In genomic region chr16:84007520-84007919, GRCh38 we compare ENCODE assay signal across 38 cellular contexts. TPM values are rescaled to one million over a fixed set of nuclear protein-coding genes. Genes with fewer than 3 reads are reported as not detected.
"Had no signal": no experiment of that assay in that cellular context is flagged by ENCODE, and none has a peak within 500 bp of the region (broad histone marks: within the 10 kb centered on the region; RNA-seq: fewer than 3 reads in every experiment).

No MANE protein-coding gene starts in this region.

- H3K9me3 Mint-ChIP-seq: activated CD4-positive, alpha-beta memory T cell treated with anti-CD3 and anti-CD28 coated beads, Interleukin-2, amount 10 ng/mL, durations not matched to agents 7 days and 5 days; activated CD4-positive, alpha-beta T cell treated with anti-CD3 and anti-CD28 coated beads, Interleukin-2, amount 10 ng/mL, durations not matched to agents 7 days and 5 days; activated naive CD4-positive, alpha-beta T cell treated with anti-CD3 and anti-CD28 coated beads, Interleukin-2, amount 10 ng/mL, durations not matched to agents 7 days and 5 days; activated naive CD4-positive, alpha-beta T cell treated with anti-CD3 and anti-CD28 coated beads, Interleukin-2, amount 50 U/mL, for 72 hours; activated naive CD8-positive, alpha-beta T cell treated with anti-CD3 and anti-CD28 coated beads, Interleukin-2, amount 10 ng/mL, durations not matched to agents 7 days and 5 days; activated T-cell treated with anti-CD3 and anti-CD28 coated beads, Interleukin-2, amount 50 U/mL, for 24 hours; activated T-cell treated with anti-CD3 and anti-CD28 coated beads, Interleukin-2, amount 50 U/mL, for 72 hours; T-helper 2 cell treated with Interferon-gamma antibody and Interleukin-4, amounts not matched to agents 5 μg/mL and 100 μg/mL, for 36 hours had no signal

- H3K27me3 Mint-ChIP-seq: activated CD4-positive, alpha-beta T cell treated with anti-CD3 and anti-CD28 coated beads, Interleukin-2, amount 10 ng/mL, durations not matched to agents 7 days and 5 days; activated naive CD8-positive, alpha-beta T cell treated with anti-CD3 and anti-CD28 coated beads, Interleukin-2, amount 10 ng/mL, durations not matched to agents 7 days and 5 days had no signal

- H3K4me3 Mint-ChIP-seq: activated CD4-positive, alpha-beta memory T cell treated with anti-CD3 and anti-CD28 coated beads, Interleukin-2, amount 10 ng/mL, durations not matched to agents 7 days and 5 days; activated CD4-positive, alpha-beta T cell treated with anti-CD3 and anti-CD28 coated beads for 36 hours; activated CD4-positive, alpha-beta T cell treated with anti-CD3 and anti-CD28 coated beads, Interleukin-2, amount 10 ng/mL, durations not matched to agents 7 days and 5 days; activated naive CD4-positive, alpha-beta T cell treated with anti-CD3 and anti-CD28 coated beads, Interleukin-2, amount 10 ng/mL, durations not matched to agents 7 days and 5 days; activated naive CD8-positive, alpha-beta T cell treated with anti-CD3 and anti-CD28 coated beads, Interleukin-2, amount 10 ng/mL, durations not matched to agents 7 days and 5 days; activated T-cell treated with anti-CD3 and anti-CD28 coated beads, Interleukin-2, amount 50 U/mL, for 24 hours; activated T-cell treated with anti-CD3 and anti-CD28 coated beads, Interleukin-2, amount 50 U/mL, for 72 hours; brain; T-helper 17 cell; T-helper 2 cell treated with Interferon-gamma antibody and Interleukin-4, amounts not matched to agents 5 μg/mL and 100 μg/mL, for 36 hours had no signal

- H3K9me3 ChIP-seq: ascending aorta, breast epithelium, colonic mucosa, esophagus squamous epithelium, gastroesophageal sphincter had no signal

- FAIRE-seq: endometrium, endothelial cell of umbilical vein had no signal

- H3K27ac ChIP-seq: ascending aorta, breast epithelium, cardiac muscle cell, colonic mucosa, epithelial cell of prostate, esophagus squamous epithelium, gastroesophageal sphincter, WERI-Rb-1 had no signal

- DNase-seq: activated CD4-positive, alpha-beta memory T cell treated with anti-CD3 and anti-CD28 coated beads, Interleukin-2, amount 10 ng/mL, durations not matched to agents 7 days and 5 days; activated CD4-positive, alpha-beta T cell treated with anti-CD3 and anti-CD28 coated beads for 36 hours; activated CD4-positive, alpha-beta T cell treated with anti-CD3 and anti-CD28 coated beads, Interleukin-2, amount 10 ng/mL, durations not matched to agents 7 days and 5 days; activated CD4-positive, alpha-beta T cell treated with anti-CD3 and anti-CD28 coated beads, Interleukin-2, amount 50 U/mL, for 4 hours; activated CD4-positive, CD25-positive, alpha-beta regulatory T cell; activated CD4-positive, CD25-positive, alpha-beta regulatory T cell treated with anti-CD3 and anti-CD28 coated beads, Interleukin-2, amount 50 U/mL, for 72 hours; activated CD8-positive, alpha-beta memory T cell treated with anti-CD3 and anti-CD28 coated beads, Interleukin-2, amount 50 U/mL, for 48 hours; activated gamma-delta T cell; activated naive CD4-positive, alpha-beta T cell; activated naive CD4-positive, alpha-beta T cell treated with anti-CD3 and anti-CD28 coated beads, Interleukin-2, amount 10 ng/mL, durations not matched to agents 7 days and 5 days; activated naive CD8-positive, alpha-beta T cell treated with anti-CD3 and anti-CD28 coated beads, Interleukin-2, amount 10 ng/mL, durations not matched to agents 7 days and 5 days; activated T-cell treated with anti-CD3 and anti-CD28 coated beads for 4 hours; activated T-cell treated with anti-CD3 and anti-CD28 coated beads, Interleukin-2, amount 50 U/mL, for 24 hours; activated T-cell treated with anti-CD3 and anti-CD28 coated beads, Interleukin-2, amount 50 U/mL, for 72 hours; central memory CD4-positive, alpha-beta T cell; cerebellar nuclear complex; colonic mucosa; effector CD8-positive, alpha-beta T cell; esophagus squamous epithelium; T-helper 1 cell; T-helper 17 cell; T1000; WERI-Rb-1 had no signal

- H3K27me3 ChIP-seq: ascending aorta, cardiac muscle cell, colonic mucosa had no signal

- ATAC-seq: activated CD4-positive, alpha-beta T cell treated with anti-CD3 and anti-CD28 coated beads for 36 hours; activated naive CD4-positive, alpha-beta T cell treated with anti-CD3 and anti-CD28 coated beads, Interleukin-2, amount 50 U/mL, for 72 hours; activated T-cell treated with anti-CD3 and anti-CD28 coated beads, Interleukin-2, amount 50 U/mL, for 72 hours; gastroesophageal sphincter; T-helper 17 cell had no signal

- H3K36me3 ChIP-seq: ascending aorta, breast epithelium, cardiac muscle cell, colonic mucosa, esophagus squamous epithelium, gastroesophageal sphincter, WERI-Rb-1 had no signal

- H3K27ac Mint-ChIP-seq: activated CD4-positive, alpha-beta memory T cell treated with anti-CD3 and anti-CD28 coated beads, Interleukin-2, amount 10 ng/mL, durations not matched to agents 7 days and 5 days; activated CD4-positive, alpha-beta T cell treated with anti-CD3 and anti-CD28 coated beads for 36 hours; activated CD4-positive, alpha-beta T cell treated with anti-CD3 and anti-CD28 coated beads, Interleukin-2, amount 10 ng/mL, durations not matched to agents 7 days and 5 days; activated naive CD4-positive, alpha-beta T cell treated with anti-CD3 and anti-CD28 coated beads, Interleukin-2, amount 10 ng/mL, durations not matched to agents 7 days and 5 days; activated naive CD8-positive, alpha-beta T cell treated with anti-CD3 and anti-CD28 coated beads, Interleukin-2, amount 10 ng/mL, durations not matched to agents 7 days and 5 days; activated T-cell treated with anti-CD3 and anti-CD28 coated beads, Interleukin-2, amount 50 U/mL, for 24 hours; activated T-cell treated with anti-CD3 and anti-CD28 coated beads, Interleukin-2, amount 50 U/mL, for 72 hours; T-helper 17 cell; T-helper 2 cell treated with Interferon-gamma antibody and Interleukin-4, amounts not matched to agents 5 μg/mL and 100 μg/mL, for 36 hours had no signal

- H3K36me3 Mint-ChIP-seq: activated naive CD4-positive, alpha-beta T cell treated with anti-CD3 and anti-CD28 coated beads, Interleukin-2, amount 10 ng/mL, durations not matched to agents 7 days and 5 days; activated naive CD4-positive, alpha-beta T cell treated with anti-CD3 and anti-CD28 coated beads, Interleukin-2, amount 50 U/mL, for 72 hours; activated naive CD8-positive, alpha-beta T cell treated with anti-CD3 and anti-CD28 coated beads, Interleukin-2, amount 10 ng/mL, durations not matched to agents 7 days and 5 days; brain had no signal

- H3K4me1 ChIP-seq: ascending aorta, breast epithelium, colonic mucosa, esophagus squamous epithelium, gastroesophageal sphincter had no signal

- H3K4me3 ChIP-seq: ascending aorta, breast epithelium, cardiac muscle cell, colonic mucosa, esophagus squamous epithelium, gastroesophageal sphincter had no signal

- H3K4me1 Mint-ChIP-seq: activated CD4-positive, alpha-beta memory T cell treated with anti-CD3 and anti-CD28 coated beads, Interleukin-2, amount 10 ng/mL, durations not matched to agents 7 days and 5 days; activated CD4-positive, alpha-beta T cell treated with anti-CD3 and anti-CD28 coated beads for 36 hours; activated CD4-positive, alpha-beta T cell treated with anti-CD3 and anti-CD28 coated beads, Interleukin-2, amount 10 ng/mL, durations not matched to agents 7 days and 5 days; activated naive CD4-positive, alpha-beta T cell treated with anti-CD3 and anti-CD28 coated beads, Interleukin-2, amount 10 ng/mL, durations not matched to agents 7 days and 5 days; activated naive CD8-positive, alpha-beta T cell treated with anti-CD3 and anti-CD28 coated beads, Interleukin-2, amount 10 ng/mL, durations not matched to agents 7 days and 5 days had no signal

RNA-seq across cellular contexts. Expression of gene SLC38A8, which starts 35.1 kb away (rescaled TPM):
- total RNA-seq: activated CD4-positive, alpha-beta memory T cell treated with anti-CD3 and anti-CD28 coated beads, Interleukin-2, amount 10 ng/mL, durations not matched to agents 7 days and 5 days; activated CD4-positive, alpha-beta T cell treated with anti-CD3 and anti-CD28 coated beads for 36 hours; activated CD4-positive, alpha-beta T cell treated with anti-CD3 and anti-CD28 coated beads, Interleukin-2, amount 10 ng/mL, durations not matched to agents 7 days and 5 days; activated naive CD4-positive, alpha-beta T cell treated with anti-CD3 and anti-CD28 coated beads, Interleukin-2, amount 50 U/mL, for 72 hours; activated naive CD8-positive, alpha-beta T cell treated with anti-CD3 and anti-CD28 coated beads, Interleukin-2, amount 10 ng/mL, durations not matched to agents 7 days and 5 days; activated T-cell treated with anti-CD3 and anti-CD28 coated beads, Interleukin-2, amount 50 U/mL, for 72 hours; ascending aorta; breast epithelium; cardiac muscle cell; colonic mucosa; dermis microvascular lymphatic vessel endothelial cell; endothelial cell of umbilical vein; esophagus squamous epithelium; fibroblast of lung; fibroblast of villous mesenchyme; gastroesophageal sphincter; glomerular endothelial cell; T-helper 17 cell had no signal
- polyA plus RNA-seq: cardiac muscle cell, endothelial cell of umbilical vein, fibroblast of lung had no signal

RNA-seq across cellular contexts. Expression of gene NECAB2, which starts 39.5 kb away (rescaled TPM):
- total RNA-seq: activated CD4-positive, alpha-beta memory T cell treated with anti-CD3 and anti-CD28 coated beads, Interleukin-2, amount 10 ng/mL, durations not matched to agents 7 days and 5 days; activated CD4-positive, alpha-beta T cell treated with anti-CD3 and anti-CD28 coated beads for 36 hours; activated CD4-positive, alpha-beta T cell treated with anti-CD3 and anti-CD28 coated beads, Interleukin-2, amount 10 ng/mL, durations not matched to agents 7 days and 5 days; activated naive CD4-positive, alpha-beta T cell treated with anti-CD3 and anti-CD28 coated beads, Interleukin-2, amount 50 U/mL, for 72 hours; activated naive CD8-positive, alpha-beta T cell treated with anti-CD3 and anti-CD28 coated beads, Interleukin-2, amount 10 ng/mL, durations not matched to agents 7 days and 5 days; ascending aorta; dermis microvascular lymphatic vessel endothelial cell; esophagus squamous epithelium; fibroblast of villous mesenchyme; glomerular endothelial cell; T-helper 17 cell had no signal
- polyA plus RNA-seq: esophagus had no signal
